14 cellular contexts compared by ENCODE assay signal in the genomic region with DNA sequence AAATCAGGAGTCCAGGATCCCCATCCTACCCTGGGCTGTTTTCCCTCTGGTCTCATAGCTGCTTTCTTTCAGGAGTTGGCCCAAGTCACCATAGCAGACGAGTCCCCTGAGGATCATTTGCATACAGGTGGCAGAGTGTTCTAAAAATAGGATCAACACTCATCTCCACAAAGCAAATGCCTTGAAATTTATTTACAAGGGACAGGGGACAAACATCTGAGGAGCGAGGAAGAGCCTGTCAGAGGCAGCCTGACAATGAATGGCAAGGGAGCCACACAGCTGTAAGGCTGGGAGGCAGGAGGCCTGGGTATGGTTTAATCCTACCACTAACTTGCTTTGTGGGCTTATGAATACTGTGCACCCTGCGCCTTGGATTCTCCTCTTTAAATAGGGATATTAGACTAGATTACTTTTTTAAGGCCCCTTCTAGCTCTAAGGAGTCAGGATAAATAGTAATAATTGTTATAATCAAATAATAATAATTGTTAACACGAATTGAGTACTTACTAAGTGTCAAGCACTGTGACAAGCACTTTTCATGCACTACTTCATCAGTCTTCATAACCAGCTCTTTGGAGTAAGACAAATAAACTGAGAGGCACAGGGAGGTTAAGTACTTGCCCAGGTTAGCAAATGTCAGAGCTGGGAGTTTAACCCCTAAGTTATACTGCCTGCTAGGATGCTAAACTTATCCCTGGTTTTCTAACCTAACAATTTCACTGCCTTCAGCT. TPM values are rescaled to one million over a fixed set of nuclear protein-coding genes. Genes with fewer than 3 reads are reported as not detected.
DNase-seq lines count a peak whose midpoint lies in the region; ATAC-seq, FAIRE-seq and TF ChIP-seq lines count a peak whose summit lies in the region.
"Had no signal": no experiment of that assay in that cellular context is flagged by ENCODE, and none has a peak within 500 bp of the region (broad histone marks: within the 10 kb centered on the region; RNA-seq: fewer than 3 reads in every experiment).

No MANE protein-coding gene starts in this region.

- peaks cover 32% of the 10 kb centered on the region for H3K4me1 Mint-ChIP-seq in glutamatergic neuron (ENCODE audit: low read depth, unreplicated experiment)

- no peak overlapping the region for H3K4me3 ChIP-seq in GM12865 (ENCODE audit: low read depth, low read length)
- H3K4me3 ChIP-seq in left lung, result no peak overlapping the region
- H3K4me3 ChIP-seq: heart left ventricle had no signal

- H3K4me3 Mint-ChIP-seq in glutamatergic neuron (ENCODE audit: unreplicated experiment), result no peak overlapping the region
- H3K4me3 Mint-ChIP-seq: activated naive CD4-positive, alpha-beta T cell treated with anti-CD3 and anti-CD28 coated beads, Interleukin-2, amount 10 ng/mL, durations not matched to agents 7 days and 5 days; naive B cell had no signal

- TF ChIP-seq CTCF in GM12865 (IDR thresholded peaks at IDR 0.05; ENCODE audit: insufficient read depth, low read depth, low read length, missing control alignments) (no peak), left lung (IDR thresholded peaks at IDR 0.05) (no peak), glutamatergic neuron (IDR thresholded peaks at IDR 0.05; ENCODE audit: partially characterized antibody, unreplicated experiment) (no peak), D721Med (IDR thresholded peaks at IDR 0.05; ENCODE audit: insufficient read depth, missing control alignments) (no peak), foreskin keratinocyte (conservative IDR thresholded peaks at IDR 0.05) (no peak)

- no peak for FAIRE-seq in D721Med (lab: Jason Lieb, UNC)

- no peaks in the 10 kb centered on the region for H3K36me3 ChIP-seq in left lung
- H3K36me3 ChIP-seq: heart left ventricle had no signal

- peaks cover 3% of the 10 kb centered on the region for H3K9me3 Mint-ChIP-seq in glutamatergic neuron (ENCODE audit: unreplicated experiment)
- H3K9me3 Mint-ChIP-seq: activated naive CD4-positive, alpha-beta T cell treated with anti-CD3 and anti-CD28 coated beads, Interleukin-2, amount 10 ng/mL, durations not matched to agents 7 days and 5 days had no signal

- no peak overlapping the region for H3K27ac Mint-ChIP-seq in glutamatergic neuron (ENCODE audit: unreplicated experiment)
- H3K27ac Mint-ChIP-seq: activated naive CD4-positive, alpha-beta T cell treated with anti-CD3 and anti-CD28 coated beads, Interleukin-2, amount 10 ng/mL, durations not matched to agents 7 days and 5 days had no signal

- no peak overlapping the region for H3K27ac ChIP-seq in left lung
- H3K27ac ChIP-seq in foreskin keratinocyte, result no peak overlapping the region
- H3K27ac ChIP-seq: heart left ventricle, RWPE1 had no signal

- H3K27me3 ChIP-seq in left lung, result peaks cover 25 to 96% of the 10 kb centered on the region in 2 donors
- H3K27me3 ChIP-seq in foreskin keratinocyte, result no peaks in the 10 kb centered on the region

- H3K27me3 Mint-ChIP-seq in glutamatergic neuron (ENCODE audit: unreplicated experiment), result peaks cover 2% of the 10 kb centered on the region

- intact Hi-C loops in left lung (cut with DNase I), result no loop called here

- H3K36me3 Mint-ChIP-seq in glutamatergic neuron (ENCODE audit: unreplicated experiment), result no peaks in the 10 kb centered on the region
- H3K36me3 Mint-ChIP-seq: activated naive CD4-positive, alpha-beta T cell treated with anti-CD3 and anti-CD28 coated beads, Interleukin-2, amount 10 ng/mL, durations not matched to agents 7 days and 5 days; naive B cell had no signal

- peak; percentile 62 for ATAC-seq in HG03159 (IDR thresholded peaks at IDR 0.05; ENCODE audit: unreplicated experiment)
- peak; percentile 92 for ATAC-seq in left lung
- no peak for ATAC-seq in foreskin keratinocyte
- ATAC-seq: heart left ventricle had no signal

- no peaks in the 10 kb centered on the region for H3K4me1 ChIP-seq in left lung
- H3K4me1 ChIP-seq in foreskin keratinocyte, result peaks cover 7% of the 10 kb centered on the region
- H3K4me1 ChIP-seq: heart left ventricle had no signal

- no peaks in the 10 kb centered on the region for H3K9me3 ChIP-seq in left lung
- H3K9me3 ChIP-seq: heart left ventricle had no signal

- DNase-seq in GM12865 (ENCODE audit: low read depth), result peak; percentile 46
- peak; percentile 88 for DNase-seq in NCI-H2171 treated with DMSO at 0.1 percent for 48 hours (lab: John Stamatoyannopoulos, UW)
- DNase-seq in left lung, result no peak
- no peak for DNase-seq in glutamatergic neuron
- no peak for DNase-seq in D341Med (ENCODE audit: low spot score)
- no peak for DNase-seq in D721Med (ENCODE audit: insufficient read length, low spot score)
- no peak for DNase-seq in foreskin keratinocyte
- DNase-seq: activated CD4-positive, alpha-beta T cell treated with anti-CD3 and anti-CD28 coated beads for 1 hour; activated naive CD4-positive, alpha-beta T cell treated with anti-CD3 and anti-CD28 coated beads, Interleukin-2, amount 10 ng/mL, durations not matched to agents 7 days and 5 days; heart left ventricle; naive B cell; stimulated activated naive CD8-positive, alpha-beta T cell treated with anti-CD3 and anti-CD28 coated beads, Interleukin-15, Interleukin-2, amounts not matched to agents 100 U/mL and 50 U/mL, for 24 hours had no signal

RNA-seq across cellular contexts. Expression of gene RAB3B, which starts 34.5 kb away (rescaled TPM):
- under 1 TPM; 0.05 to 0.06 TPM for total RNA-seq in left lung
- 12.9 TPM for total RNA-seq in glutamatergic neuron (ENCODE audit: unreplicated experiment)
- total RNA-seq in foreskin keratinocyte, result 14.8 and 17.9 TPM in 2 replicates
- polyA plus RNA-seq in foreskin keratinocyte, result 2.7 and 4.0 TPM in 2 replicates

Comparison
In these comparisons a context has a peak if more than half of its experiments do, and no peak if none do; other contexts are left out.
1. DNase-seq: peak in GM12865 (single experiment) and NCI-H2171 treated with DMSO at 0.1 percent for 48 hours (single experiment); none in left lung (0 of 2), glutamatergic neuron (single experiment), D341Med (single experiment), D721Med (single experiment) and foreskin keratinocyte (0 of 2).
2. RNA of gene RAB3B, which starts 34.5 kb away (total RNA-seq): 14.8 to 17.9 TPM in foreskin keratinocyte and 12.9 TPM in glutamatergic neuron (single experiment); 0.05 to 0.06 TPM in left lung; every median in the first group is over 10 times any median in the second.